ENCODE assay signal across 12 cellular contexts in the genomic region with DNA sequence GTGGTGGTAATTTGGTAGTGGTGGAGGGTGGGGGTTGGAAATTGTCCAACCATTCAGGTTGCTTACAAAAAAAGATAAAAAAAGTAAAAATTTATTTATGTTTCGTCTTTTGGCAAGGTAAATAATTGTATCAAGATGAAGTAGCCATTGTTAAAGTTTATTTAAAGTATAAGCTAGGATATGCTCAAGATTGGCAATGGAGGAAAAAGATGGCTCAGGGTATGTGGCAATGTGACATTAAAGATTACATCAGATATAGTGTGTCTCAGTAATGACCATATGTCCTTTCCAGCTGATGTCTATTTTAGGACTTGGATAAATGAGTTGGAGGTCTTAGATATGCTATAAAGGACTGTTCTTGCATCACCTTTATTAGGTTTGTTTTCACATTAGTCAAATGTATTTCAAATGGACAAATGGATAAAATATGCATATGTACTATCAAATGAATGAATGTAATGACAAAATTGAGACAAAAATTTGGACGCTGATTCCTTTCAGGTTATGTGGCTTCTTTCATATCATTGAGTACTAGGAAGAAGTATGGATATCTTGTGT.
DNase-seq lines count a peak whose midpoint lies in the region; ATAC-seq and TF ChIP-seq lines count a peak whose summit lies in the region.
"Had no signal": no experiment of that assay in that cellular context is flagged by ENCODE, and none has a peak within 500 bp of the region (broad histone marks: within the 10 kb centered on the region; RNA-seq: fewer than 3 reads in every experiment).

No MANE protein-coding gene starts in this region.

- TF ChIP-seq POLR2A in stomach (IDR thresholded peaks at IDR 0.05): no peak

- H3K27me3 Mint-ChIP-seq in nephron (ENCODE audit: low read depth): no peaks in the 10 kb centered on the region
- H3K27me3 Mint-ChIP-seq: stimulated activated naive B cell treated with anti-CD40 and anti-IgM and Interleukin-4, amounts not matched to agents 10 μg/mL and 1 μg/mL and 100 μg/mL, for 72 hours had no signal

- TF ChIP-seq CTCF in BE2C (IDR thresholded peaks at IDR 0.05; ENCODE audit: low read depth, low read length): no peak
- no peak for TF ChIP-seq CTCF in HL-60 (IDR thresholded peaks at IDR 0.05; ENCODE audit: insufficient read depth, low read length)
- TF ChIP-seq CTCF in ascending aorta (IDR thresholded peaks at IDR 0.05): no peak
- no peak for TF ChIP-seq CTCF in nephron (IDR thresholded peaks at IDR 0.05; ENCODE audit: unreplicated experiment in 3 of 3)
- no peak for TF ChIP-seq CTCF in stomach (IDR thresholded peaks at IDR 0.05)

- no peaks in the 10 kb centered on the region for H3K36me3 Mint-ChIP-seq in nephron (ENCODE audit: low read depth)
- H3K36me3 Mint-ChIP-seq: stimulated activated naive B cell treated with anti-CD40 and anti-IgM and Interleukin-4, amounts not matched to agents 10 μg/mL and 1 μg/mL and 100 μg/mL, for 72 hours had no signal

- H3K9me3 ChIP-seq in BE2C: no peaks in the 10 kb centered on the region
- no peaks in the 10 kb centered on the region for H3K9me3 ChIP-seq in ascending aorta
- H3K9me3 ChIP-seq in stomach: no peaks in the 10 kb centered on the region

- no peaks in the 10 kb centered on the region for H3K9me3 Mint-ChIP-seq in nephron
- H3K9me3 Mint-ChIP-seq: activated T-cell treated with anti-CD3 and anti-CD28 coated beads, Interleukin-2, amount 50 U/mL, for 4 hours; H9; stimulated activated naive B cell treated with anti-CD40 and anti-IgM and Interleukin-4, amounts not matched to agents 10 μg/mL and 1 μg/mL and 100 μg/mL, for 72 hours had no signal

- H3K27me3 ChIP-seq in BE2C (no peaks in the 10 kb centered on the region), HL-60 (ENCODE audit: insufficient read depth, poor library complexity, severe bottlenecking) (no peaks in the 10 kb centered on the region), ascending aorta (no peaks in the 10 kb centered on the region), stomach (no peaks in the 10 kb centered on the region)

- peaks cover 52% of the 10 kb centered on the region for H3K4me1 Mint-ChIP-seq in nephron

- intact Hi-C loops in ascending aorta (cut with DNase I): no loop called here
- intact Hi-C loops in stomach (cut with DNase I; ENCODE audit: low total_unique reads): no loop called here

- H3K4me1 ChIP-seq in BE2C (peaks cover 25% of the 10 kb centered on the region), ascending aorta (peaks cover 3 to 19% of the 10 kb centered on the region in 2 donors), stomach (peaks cover 0 to 37% (median 11%) of the 10 kb centered on the region in 4 donors)

- peak overlapping the region in 2 of 3 experiments; percentile 59 to 84 for H3K27ac Mint-ChIP-seq in nephron
- H3K27ac Mint-ChIP-seq: H9; stimulated activated naive B cell treated with anti-CD40 and anti-IgM and Interleukin-4, amounts not matched to agents 10 μg/mL and 1 μg/mL and 100 μg/mL, for 72 hours; T-helper 17 cell had no signal

- peak overlapping the region in 2 of 3 experiments; percentile 35 to 66 for H3K4me3 Mint-ChIP-seq in nephron
- H3K4me3 Mint-ChIP-seq: activated T-cell treated with anti-CD3 and anti-CD28 coated beads, Interleukin-2, amount 50 U/mL, for 4 hours; H9; T-helper 17 cell had no signal

- no peak for DNase-seq in BE2C
- DNase-seq in HL-60 (ENCODE audit: low read depth in 1 of 2, low spot score in 1 of 2): no peak
- DNase-seq in ascending aorta (ENCODE audit: low spot score in 2 of 2): no peak
- DNase-seq in left lobe of liver (ENCODE audit: low spot score): no peak
- no peak for DNase-seq in stomach
- no peak for DNase-seq in COR-L47 (lab: John Stamatoyannopoulos, UW)
- DNase-seq: activated T-cell treated with anti-CD3 and anti-CD28 coated beads, Interleukin-2, amount 50 U/mL, for 4 hours; H9; islet precursor cell; stimulated activated naive B cell treated with anti-CD40 and anti-IgM and Interleukin-4, amounts not matched to agents 10 μg/mL and 1 μg/mL and 100 μg/mL, for 72 hours; T-helper 17 cell had no signal

- TF ChIP-seq EP300 in stomach (IDR thresholded peaks at IDR 0.05): no peak

- WGBS in stomach, 5 donors: 50 to 72% (median 61%) methylated on average over 2 of the region's 2 CpGs

- no peak for ATAC-seq in left lobe of liver
- ATAC-seq: activated T-cell treated with anti-CD3 and anti-CD28 coated beads, Interleukin-2, amount 50 U/mL, for 4 hours had no signal

- peak overlapping the region; percentile 61 for H3K27ac ChIP-seq in HL-60 (replicated peaks)
- no peak overlapping the region for H3K27ac ChIP-seq in ascending aorta
- H3K27ac ChIP-seq in stomach: peak overlapping the region in 1 of 5 donors; percentile 7

- H3K36me3 ChIP-seq in BE2C (no peaks in the 10 kb centered on the region), ascending aorta (no peaks in the 10 kb centered on the region), stomach (no peaks in the 10 kb centered on the region)

- peak overlapping the region; percentile 68 for H3K4me3 ChIP-seq in BE2C (ENCODE audit: low read depth, low read length)
- no peak overlapping the region for H3K4me3 ChIP-seq in HL-60 (replicated peaks; ENCODE audit: insufficient read depth, low read length)
- H3K4me3 ChIP-seq in ascending aorta: peak overlapping the region; percentile 4 to 5
- H3K4me3 ChIP-seq in stomach: no peak overlapping the region

Comparison
In these comparisons a context has a peak if more than half of its experiments do, and no peak if none do; other contexts are left out.
1. H3K4me3 ChIP-seq: peak in BE2C (single experiment) and ascending aorta (2 of 2); none in HL-60 (single experiment) and stomach (0 of 4).